ENCODE assay signal across 8 cellular contexts in the genomic region with DNA sequence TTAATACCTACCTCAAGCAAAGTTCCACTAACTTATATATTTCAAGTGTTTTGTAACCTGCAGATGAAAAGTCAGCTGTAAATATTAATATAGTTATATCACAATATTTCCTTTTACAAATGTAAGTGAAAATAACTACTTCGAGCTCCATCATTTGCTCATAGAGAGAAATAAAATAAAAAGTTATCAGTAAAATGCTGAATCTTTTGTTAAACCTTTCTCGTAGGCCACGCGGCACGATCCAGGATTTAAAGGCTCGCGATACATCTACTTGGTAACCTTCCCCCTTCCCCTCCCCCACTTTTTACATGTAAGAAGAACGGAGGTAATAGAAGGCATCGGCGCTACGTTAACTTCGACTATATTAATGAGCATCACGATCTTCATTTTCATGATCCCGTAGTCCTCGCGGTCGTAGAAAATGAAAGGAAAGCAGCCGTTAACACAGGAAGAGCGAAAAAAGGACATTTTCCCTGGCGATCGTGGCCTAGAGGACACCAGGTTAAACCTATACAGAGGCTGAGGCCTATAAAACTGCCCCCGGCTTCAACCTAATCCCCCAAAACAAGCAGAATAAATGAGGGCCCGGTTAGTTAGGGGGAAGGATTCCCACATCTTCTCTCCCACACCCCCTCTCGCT. TPM values are rescaled to one million over a fixed set of nuclear protein-coding genes. Genes with fewer than 3 reads are reported as not detected.
DNase-seq lines count a peak whose midpoint lies in the region; ATAC-seq and TF ChIP-seq lines count a peak whose summit lies in the region.

No MANE protein-coding gene starts in this region.

- no peaks in the 10 kb centered on the region for H3K9me3 Mint-ChIP-seq in CD8-positive, alpha-beta T cell

- peaks cover 9% of the 10 kb centered on the region for H3K36me3 ChIP-seq in CD8-positive, alpha-beta T cell (ENCODE audit: insufficient read depth, low read length)
- H3K36me3 ChIP-seq in thymus (ENCODE audit: control insufficient read depth, insufficient read depth): peaks cover 6% of the 10 kb centered on the region

- TF ChIP-seq POLR2A in lower leg skin (IDR thresholded peaks at IDR 0.05): no peak

- TF ChIP-seq CTCF in CD8-positive, alpha-beta T cell (IDR thresholded peaks at IDR 0.05): no peak
- no peak for TF ChIP-seq CTCF in lower leg skin (IDR thresholded peaks at IDR 0.05)
- no peak for TF ChIP-seq CTCF in GM20000 (IDR thresholded peaks at IDR 0.05; ENCODE audit: extremely low read depth, missing control alignments)

- H3K4me3 ChIP-seq in CD8-positive, alpha-beta T cell (ENCODE audit: low read depth, low read length): peak overlapping the region; percentile 68
- peak overlapping the region; percentile 80 for H3K4me3 ChIP-seq in lower leg skin (ENCODE audit: low read depth, poor library complexity, severe bottlenecking)
- peak overlapping the region; percentile 83 for H3K4me3 ChIP-seq in thymus (ENCODE audit: low read length)

- peak overlapping the region; percentile 100 for H3K27ac Mint-ChIP-seq in CD8-positive, alpha-beta T cell

- intact Hi-C loops in CD8-positive, alpha-beta T cell (cut with DNase I, micrococcal nuclease): loop anchor here (1.0 to 10.0 kb wide), 12 partner anchors 40 to 1316 kb away; partner anchors contain the start of genes SUPT16H (in 2 of the 2), TOX4 (in 2 of the 2), CHD8 (in 1 of the 2) and DAD1 (in 1 of the 2)
- intact Hi-C loops in lower leg skin (cut with DNase I; ENCODE audit: low total_unique reads): no loop called here

- CTCF ChIA-PET in CD8-positive, alpha-beta T cell (lab: Charles Lee): no interaction called here

- H3K4me1 ChIP-seq in CD8-positive, alpha-beta T cell (ENCODE audit: insufficient read depth, low read length): peaks cover 36% of the 10 kb centered on the region
- peaks cover 16% of the 10 kb centered on the region for H3K4me1 ChIP-seq in thymus (ENCODE audit: control insufficient read depth, insufficient read depth, low read length)

- peaks cover 42% of the 10 kb centered on the region for H3K4me1 Mint-ChIP-seq in CD8-positive, alpha-beta T cell (ENCODE audit: low read depth)

- no peaks in the 10 kb centered on the region for H3K27me3 ChIP-seq in CD8-positive, alpha-beta T cell (ENCODE audit: insufficient read depth, low read length)
- no peaks in the 10 kb centered on the region for H3K27me3 ChIP-seq in thymus (ENCODE audit: control insufficient read depth, insufficient read depth)

- POLR2A ChIA-PET in CD8-positive, alpha-beta T cell (lab: Charles Lee): interaction anchor here (0.6 to 2.7 kb wide), 7 partner anchors 12 to 116 kb away, joined by 3 to 10 read pairs (median 3); partner anchors contain the start of gene SUPT16H

- H3K4me3 Mint-ChIP-seq in CD8-positive, alpha-beta T cell: peak overlapping the region; percentile 99

- 0 to 1% methylated on average over 24 of the region's 24 CpGs for WGBS in lower leg skin, 2 donors
- under 1% methylated on average over 24 of the region's 24 CpGs for WGBS in thymus

- ATAC-seq in CD8-positive, alpha-beta T cell: no peak
- ATAC-seq in esophagus mucosa: no peak

- H3K27ac ChIP-seq in CD8-positive, alpha-beta T cell (ENCODE audit: low read depth, low read length): peak overlapping the region; percentile 77
- H3K27ac ChIP-seq in thymus (ENCODE audit: low read depth): peak overlapping the region; percentile 97

- peak in 2 of 7 experiments; percentile 26 to 38 for DNase-seq in CD8-positive, alpha-beta T cell
- DNase-seq in HT-29 (ENCODE audit: low spot score) (peak; percentile 63), RPMI7951 (ENCODE audit: low read depth) (peak; percentile 53), lower leg skin (ENCODE audit: low spot score in 2 of 2) (peak in 1 of 2 donors; percentile 51), GM20000 (ENCODE audit: low spot score) (no peak)
- DNase-seq in central memory CD4-positive, alpha-beta T cell: peak; percentile 44

- no peaks in the 10 kb centered on the region for H3K27me3 Mint-ChIP-seq in CD8-positive, alpha-beta T cell (ENCODE audit: low read depth)

- no peaks in the 10 kb centered on the region for H3K9me3 ChIP-seq in CD8-positive, alpha-beta T cell (ENCODE audit: low read length)
- no peaks in the 10 kb centered on the region for H3K9me3 ChIP-seq in thymus (ENCODE audit: control insufficient read depth)

- peaks cover 49% of the 10 kb centered on the region for H3K36me3 Mint-ChIP-seq in CD8-positive, alpha-beta T cell

RNA-seq across cellular contexts. Expression of gene HNRNPC, which starts 0.5 kb away (rescaled TPM):
- 100 to 1,000 TPM; 621 to 624 TPM for total RNA-seq in CD8-positive, alpha-beta T cell
- 375 and 471 TPM in 2 replicates for total RNA-seq in HT-29 (2014; rRNA removed; shearing (Covaris generic))
- total RNA-seq in RPMI7951 (2014; rRNA removed; shearing (Covaris generic)): 559 and 723 TPM in 2 replicates
- total RNA-seq in lower leg skin (100 to 1,000 TPM; 312 to 425 (median 376) TPM), esophagus mucosa (415 TPM)
- polyA plus RNA-seq in thymus: 909 TPM

RNA-seq across cellular contexts. Expression of gene RPGRIP1, which starts 11.2 kb away (rescaled TPM):
- not detected for total RNA-seq in CD8-positive, alpha-beta T cell
- 0.05 and 0.33 TPM in 2 replicates for total RNA-seq in HT-29 (2014; rRNA removed; shearing (Covaris generic))
- 0.12 TPM in 1 of 2 replicates, not detected in the other for total RNA-seq in RPMI7951 (2014; rRNA removed; shearing (Covaris generic))
- 1 to 10 TPM in 1 of 4 donors, under 1 TPM in 1, not detected in 2; 0.21 to 2.6 TPM for total RNA-seq in lower leg skin
- 0.30 TPM for polyA plus RNA-seq in thymus
- total RNA-seq in esophagus mucosa: not detected
